Comparison of ENCODE assay signal across 10 cellular contexts in genomic region chr16:1494711-1495110, GRCh38. TPM values are rescaled to one million over a fixed set of nuclear protein-coding genes. Genes with fewer than 3 reads are reported as not detected.
A peak's percentile ranks its signal among the peaks of the same experiment; 100 is the strongest.
DNase-seq lines count a peak whose midpoint lies in the region; ATAC-seq, FAIRE-seq and TF ChIP-seq lines count a peak whose summit lies in the region.
"Had no signal": no experiment of that assay in that cellular context is flagged by ENCODE, and none has a peak within 500 bp of the region (broad histone marks: within the 10 kb centered on the region; RNA-seq: fewer than 3 reads in every experiment).

No MANE protein-coding gene starts in this region.

- H3K4me1 ChIP-seq in ACC112 (ENCODE audit: control insufficient read depth, insufficient read depth, low read length, unreplicated experiment) = peaks cover 10% of the 10 kb centered on the region
- peaks cover 10% of the 10 kb centered on the region; the same call in 1 of the 2 replicates for H3K4me1 ChIP-seq in GM23248 (ENCODE audit: insufficient read depth)
- H3K4me1 ChIP-seq in kidney (ENCODE audit: control insufficient read depth in 1 of 2, insufficient read depth in 1 of 2, low read depth in 1 of 2, low read length in 2 of 2) = peaks cover 3 to 18% of the 10 kb centered on the region in 2 donors
- peaks cover 10 to 11% of the 10 kb centered on the region in 2 donors for H3K4me1 ChIP-seq in neuronal stem cell (ENCODE audit: control insufficient read depth in 2 of 2, insufficient read depth in 1 of 2, low read depth in 1 of 2, low read length in 2 of 2)

- no peak overlapping the region for H3K27ac Mint-ChIP-seq in activated naive CD8-positive, alpha-beta T cell

- no peaks in the 10 kb centered on the region for H3K9me3 Mint-ChIP-seq in activated naive CD8-positive, alpha-beta T cell (ENCODE audit: low read depth)

- no peaks in the 10 kb centered on the region for H3K36me3 Mint-ChIP-seq in activated naive CD8-positive, alpha-beta T cell

- TF ChIP-seq CTCF in kidney (IDR thresholded peaks at IDR 0.05; ENCODE audit: borderline replicate concordance, extremely low read depth, insufficient read depth) = no peak

- no peak overlapping the region for H2AK5ac ChIP-seq in neuronal stem cell (ENCODE audit: low read depth, low read length)

- WGBS in GM23248 (ENCODE audit: low coverage in 1 of 2, low lambda C conversion rate in 2 of 2, missing lambda C conversion rate in 2 of 2), 2 experiments = 38 to 44% methylated on average over 13 of the region's 13 CpGs
- no CpG with 5 or more reads among the region's 13 CpGs for WGBS in neuronal stem cell (ENCODE audit: extremely low coverage in 2 of 2, insufficient read length in 2 of 2, insufficient replicate concordance in 1 of 2), 2 donors

- H3K27ac ChIP-seq in ACC112 (ENCODE audit: low read depth, low read length) (no peak overlapping the region), GM23248 (no peak overlapping the region), kidney (ENCODE audit: low read depth in 2 of 2, low read length in 2 of 2) (no peak overlapping the region), neuronal stem cell (replicated peaks; ENCODE audit: low read length) (no peak overlapping the region)

- ATAC-seq in HG02885 (IDR thresholded peaks at IDR 0.05; ENCODE audit: poor library complexity, unreplicated experiment) (no peak), GM19455 (IDR thresholded peaks at IDR 0.05; ENCODE audit: unreplicated experiment) (no peak), GM21529 (IDR thresholded peaks at IDR 0.05; ENCODE audit: unreplicated experiment) (no peak)

- H3F3A ChIP-seq in GM23248 (ENCODE audit: insufficient read depth) = no peaks in the 10 kb centered on the region

- no peaks in the 10 kb centered on the region for H3K9me2 ChIP-seq in GM23248 (ENCODE audit: insufficient read depth)

- H3K9ac ChIP-seq in GM23248 (peak overlapping the region; percentile 88), kidney (ENCODE audit: low read length in 2 of 2) (no peak overlapping the region), neuronal stem cell (ENCODE audit: low read depth, low read length, poor library complexity) (no peak overlapping the region)

- H4K20me1 ChIP-seq in GM23248 (ENCODE audit: insufficient read depth) = no peaks in the 10 kb centered on the region

- no peaks in the 10 kb centered on the region for H3K27me3 Mint-ChIP-seq in activated naive CD8-positive, alpha-beta T cell

- H3K36me3 ChIP-seq in ACC112 (ENCODE audit: insufficient read depth, low read length) (no peaks in the 10 kb centered on the region; the same call in 1 of the 2 replicates), GM23248 (ENCODE audit: low read depth) (no peaks in the 10 kb centered on the region; the same call in 1 of the 2 replicates), kidney (ENCODE audit: control insufficient read depth in 1 of 2, insufficient read depth in 2 of 2, low read length in 2 of 2) (no peaks in the 10 kb centered on the region), neuronal stem cell (replicated peaks in 1 of 2; ENCODE audit: control insufficient read depth in 2 of 2, insufficient read depth in 2 of 2, low read length in 2 of 2) (peaks cover 27 to 55% of the 10 kb centered on the region in 2 donors)

- H3K9me3 ChIP-seq in GM23248 (ENCODE audit: low read depth) (no peaks in the 10 kb centered on the region), kidney (ENCODE audit: control insufficient read depth in 1 of 2, low read length in 2 of 2) (no peaks in the 10 kb centered on the region), neuronal stem cell (replicated peaks in 1 of 2; ENCODE audit: control insufficient read depth in 2 of 2, insufficient read depth in 1 of 2, low read depth in 1 of 2, low read length in 2 of 2) (no peaks in the 10 kb centered on the region)

- in situ Hi-C loops in GM23248 (cut with MboI) = no loop called here

- H3K4me3 ChIP-seq in ACC112 (ENCODE audit: low read depth, low read length) (peak overlapping the region; percentile 100), GM23248 (peak overlapping the region; percentile 79), kidney (ENCODE audit: low read length in 2 of 2) (no peak overlapping the region), neuronal stem cell (ENCODE audit: low read length in 2 of 2) (peak overlapping the region in 1 of 2 donors; percentile 86)

- H2AFZ ChIP-seq in ACC112 (ENCODE audit: low read length, unreplicated experiment) = no peak overlapping the region
- H2AFZ ChIP-seq in GM23248 = no peak overlapping the region
- no peak overlapping the region for H2AFZ ChIP-seq in neuronal stem cell (ENCODE audit: low read length)

- H3K27me3 ChIP-seq in ACC112 (ENCODE audit: insufficient read depth, low read length) (no peaks in the 10 kb centered on the region), GM23248 (replicated peaks; ENCODE audit: insufficient read depth) (no peaks in the 10 kb centered on the region), neuronal stem cell (ENCODE audit: control insufficient read depth in 3 of 3, insufficient read depth in 3 of 3, low read depth in 1 of 3, low read length in 3 of 3) (no peaks in the 10 kb centered on the region)

- no peak overlapping the region for H3K14ac ChIP-seq in neuronal stem cell (ENCODE audit: low read length)

- H2BK5ac ChIP-seq in neuronal stem cell (ENCODE audit: low read length) = no peak overlapping the region

- H3K4me1 Mint-ChIP-seq in activated naive CD8-positive, alpha-beta T cell (ENCODE audit: low read depth) = peaks cover 11% of the 10 kb centered on the region

- H4K91ac ChIP-seq in neuronal stem cell (ENCODE audit: low read depth, low read length, poor library complexity) = no peak overlapping the region

- no peak overlapping the region for H2BK120ac ChIP-seq in neuronal stem cell (ENCODE audit: low read depth, low read length)

- H3K4me2 ChIP-seq in GM23248 (ENCODE audit: unreplicated experiment) = peak overlapping the region; percentile 60
- no peak overlapping the region for H3K4me2 ChIP-seq in neuronal stem cell (ENCODE audit: insufficient read depth, low read length, poor library complexity, severe bottlenecking)

- peaks cover 20% of the 10 kb centered on the region for H3K79me1 ChIP-seq in neuronal stem cell (ENCODE audit: low read depth, low read length)

- no peak overlapping the region for H2BK12ac ChIP-seq in neuronal stem cell (ENCODE audit: low read length)

- no peak overlapping the region for H4K8ac ChIP-seq in neuronal stem cell (ENCODE audit: low read depth, low read length)

- H3K79me2 ChIP-seq in ACC112 (ENCODE audit: control insufficient read depth, insufficient read depth, low read length, unreplicated experiment) = peaks cover 21% of the 10 kb centered on the region
- 0 out of 2 replicates have a peak, but pooled peaks cover 22% of the 10 kb centered on the region for H3K79me2 ChIP-seq in GM23248 (ENCODE audit: insufficient read depth)

- H3K23ac ChIP-seq in neuronal stem cell (ENCODE audit: low read depth, low read length, poor library complexity) = no peak overlapping the region

- DNase-seq in GM23248 (peak; percentile 58), kidney (peak; percentile 69), neuronal stem cell (ENCODE audit: low spot score) (no peak)
- DNase-seq: Kasumi-1; stimulated activated CD4-positive, alpha-beta T cell treated with anti-CD3 and anti-CD28 coated beads, Interleukin-15, amount 100 ng/mL, for 24 hours had no signal

- FAIRE-seq in kidney (lab: Jason Lieb, UNC) = no peak

- intact Hi-C loops in kidney (cut with DNase I) = no loop called here

- H3K4ac ChIP-seq in neuronal stem cell (ENCODE audit: low read length) = no peak overlapping the region

- H2BK15ac ChIP-seq in neuronal stem cell (ENCODE audit: low read length) = no peak overlapping the region

- H3K4me3 Mint-ChIP-seq in activated naive CD8-positive, alpha-beta T cell = peak overlapping the region; percentile 97

- no peak overlapping the region for H3K18ac ChIP-seq in neuronal stem cell (ENCODE audit: low read length)

RNA-seq across cellular contexts. Expression of gene TELO2, which starts 1.6 kb away (rescaled TPM):
- 24.7 and 29.3 TPM in 2 replicates for total RNA-seq in GM23248 (2014; rRNA removed; shearing (Covaris generic))
- polyA plus RNA-seq in GM23248 (2016; fragmentation: Nextera tagmentation; extraction: Ambion mirVana) = 28.5 and 30.5 TPM in 2 replicates
- total RNA-seq in kidney = 37.4 TPM
- 27.7 TPM for polyA plus RNA-seq in kidney (ENCODE audit: insufficient read depth, low read depth, low replicate concordance)
- polyA plus RNA-seq in neuronal stem cell (2013, experiment 1 of 2) = 17.1 TPM
- 16.7 TPM for polyA plus RNA-seq in neuronal stem cell (2013, experiment 2 of 2)

RNA-seq across cellular contexts. Expression of gene PTX4, which starts 6.0 kb away (rescaled TPM):
- total RNA-seq in GM23248 (2014; rRNA removed; shearing (Covaris generic)) = not detected in 2 replicates
- 0.18 TPM in 1 of 2 replicates, not detected in the other for polyA plus RNA-seq in GM23248 (2016; fragmentation: Nextera tagmentation; extraction: Ambion mirVana)
- total RNA-seq in kidney = not detected
- not detected for polyA plus RNA-seq in kidney (ENCODE audit: insufficient read depth, low read depth, low replicate concordance)
- polyA plus RNA-seq in neuronal stem cell (2013, experiment 1 of 2) = not detected
- polyA plus RNA-seq in neuronal stem cell (2013, experiment 2 of 2) = not detected

RNA-seq across cellular contexts. Expression of gene CLCN7, which starts 19.9 kb away (rescaled TPM):
- total RNA-seq in GM23248 (2014; rRNA removed; shearing (Covaris generic)) = 37.3 and 39.3 TPM in 2 replicates
- polyA plus RNA-seq in GM23248 (2016; fragmentation: Nextera tagmentation; extraction: Ambion mirVana) = 31.7 and 33.6 TPM in 2 replicates
- 92.5 TPM for total RNA-seq in kidney
- polyA plus RNA-seq in kidney (ENCODE audit: insufficient read depth, low read depth, low replicate concordance) = 38.9 TPM
- polyA plus RNA-seq in neuronal stem cell (2013, experiment 1 of 2) = 32.7 TPM
- 28.0 TPM for polyA plus RNA-seq in neuronal stem cell (2013, experiment 2 of 2)

RNA-seq across cellular contexts. Expression of gene TMEM204, which starts 38.8 kb away (rescaled TPM):
- total RNA-seq in GM23248 (2014; rRNA removed; shearing (Covaris generic)) = 40.0 and 43.1 TPM in 2 replicates
- polyA plus RNA-seq in GM23248 (2016; fragmentation: Nextera tagmentation; extraction: Ambion mirVana) (26.0 and 28.6 TPM in 2 replicates), kidney (ENCODE audit: insufficient read depth, low read depth, low replicate concordance) (49.5 TPM)
- total RNA-seq in kidney = 40.9 TPM
- polyA plus RNA-seq in neuronal stem cell (2013, experiment 1 of 2) = not detected
- polyA plus RNA-seq in neuronal stem cell (2013, experiment 2 of 2) = not detected

RNA-seq across cellular contexts. Expression of gene CCDC154, which starts 50.4 kb away (rescaled TPM):
- not detected in 2 replicates for total RNA-seq in GM23248 (2014; rRNA removed; shearing (Covaris generic))
- polyA plus RNA-seq in GM23248 (2016; fragmentation: Nextera tagmentation; extraction: Ambion mirVana) (0.09 and 0.18 TPM in 2 replicates), kidney (ENCODE audit: insufficient read depth, low read depth, low replicate concordance) (1.8 TPM)
- total RNA-seq in kidney = 2.8 TPM
- polyA plus RNA-seq in neuronal stem cell (2013, experiment 1 of 2) = 0.86 TPM
- polyA plus RNA-seq in neuronal stem cell (2013, experiment 2 of 2) = 1.2 TPM

Comparison
In these comparisons a context has a peak if more than half of its experiments do, and no peak if none do; other contexts are left out.
1. H3K4me3 ChIP-seq: peak in ACC112 (single experiment) and GM23248 (single experiment); none in kidney (0 of 2).